1 cellular context compared by ENCODE assay signal in the genomic region with DNA sequence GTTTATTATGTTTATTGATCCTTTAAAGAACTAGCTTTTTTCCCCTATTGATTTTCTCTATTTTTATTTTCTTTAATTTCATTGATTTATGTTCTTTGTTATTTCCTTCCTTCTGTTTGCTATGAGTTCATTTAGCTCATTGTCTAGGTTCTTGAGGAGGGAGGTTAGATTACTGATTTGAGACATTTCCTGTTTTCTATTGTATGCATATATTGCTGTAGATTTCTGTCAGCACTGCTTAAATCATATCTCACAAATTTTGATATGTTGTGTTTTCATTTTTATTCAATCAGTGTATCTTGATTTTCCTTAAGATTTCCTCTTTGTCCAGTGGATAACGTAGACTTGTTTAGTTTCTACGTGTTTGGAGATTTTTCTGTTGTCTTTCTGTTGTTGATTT.
A peak's percentile ranks its signal among the peaks of the same experiment; 100 is the strongest.
TF ChIP-seq lines count a peak whose summit lies in the region.

No MANE protein-coding gene starts in this region.

TF ChIP-seq in K562, 482 proteins besides CTCF, POLR2A, EP300 and RAD21:
- TF ChIP-seq KAT7 (CRISPR knock-in tag; IDR thresholded peaks at IDR 0.05; ENCODE audit: borderline replicate concordance) (no peak), EP400 (IDR thresholded peaks at IDR 0.05) (0 out of 2 replicates have a peak, but pooled peaks have one; percentile 14), ZNF143 (CRISPR knock-in tag; IDR thresholded peaks at IDR 0.05) (no peak)
